Comparison of ENCODE assay signal across 13 cellular contexts in the genomic region with DNA sequence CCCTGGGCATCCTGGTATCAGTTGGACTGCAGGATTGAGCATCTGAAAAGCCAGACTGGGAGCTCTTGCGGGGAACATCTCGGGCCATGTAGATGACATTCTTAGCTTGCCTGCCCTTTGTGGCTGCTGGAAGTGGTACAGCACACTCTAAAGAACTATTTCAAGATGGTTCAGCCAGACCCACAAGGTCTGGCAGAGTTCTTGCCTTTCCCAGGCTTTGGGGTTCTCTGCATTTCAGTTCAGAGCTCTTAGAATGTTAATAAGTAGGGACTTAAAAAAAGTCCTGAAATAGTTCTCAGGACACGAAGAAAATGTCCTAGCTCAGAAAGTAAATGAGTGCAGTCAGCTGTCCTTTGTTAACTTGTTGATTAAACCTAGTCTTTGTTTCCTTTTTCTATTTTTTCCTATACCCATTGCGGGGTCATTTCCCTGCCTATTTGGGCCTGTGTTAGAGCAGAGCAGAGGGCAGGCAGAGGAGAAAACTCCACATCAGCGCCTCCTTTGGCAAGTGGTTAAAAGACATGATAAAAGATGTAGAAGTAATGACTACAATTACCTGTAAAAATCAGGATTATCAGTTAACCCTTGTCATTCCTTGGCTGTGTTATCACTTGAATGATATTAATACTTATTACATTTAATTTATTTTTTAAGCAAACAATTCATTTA.
A peak's percentile ranks its signal among the peaks of the same experiment; 100 is the strongest.
DNase-seq lines count a peak whose midpoint lies in the region; ATAC-seq and TF ChIP-seq lines count a peak whose summit lies in the region.
"Had no signal": no experiment of that assay in that cellular context is flagged by ENCODE, and none has a peak within 500 bp of the region (broad histone marks: within the 10 kb centered on the region; RNA-seq: fewer than 3 reads in every experiment).

No MANE protein-coding gene starts in this region.

- H3K4me3 ChIP-seq in AG10803 (ENCODE audit: low read length) (no peak overlapping the region), kidney epithelial cell (ENCODE audit: low read depth, low read length) (no peak overlapping the region)
- H3K4me3 ChIP-seq: SJCRH30 had no signal

- POLR2A ChIA-PET in HEK293T (lab: Yijun Ruan, JAX) = no interaction called here

- no peak for ATAC-seq in HG03469 (IDR thresholded peaks at IDR 0.05; ENCODE audit: unreplicated experiment)
- no peak for ATAC-seq in HG03442 (IDR thresholded peaks at IDR 0.05; ENCODE audit: unreplicated experiment)
- ATAC-seq: right cardiac atrium had no signal

- CTCF ChIA-PET in HEK293T (lab: Yijun Ruan, JAX) = interaction anchor here (0.7 to 1.4 kb wide), 4 partner anchors 8 to 35 kb away, joined by 3 to 4 read pairs (median 3); no protein-coding TSS in a partner anchor

- DNase-seq in AG10803 (ENCODE audit: low read depth) (peak; percentile 10), HEK293T (ENCODE audit: extremely low spot score) (peak; percentile 24), astrocyte of the hippocampus (ENCODE audit: low read depth, low spot score) (peak; percentile 66), kidney epithelial cell (ENCODE audit: low read depth) (no peak), EL (no peak)
- DNase-seq in activated CD8-positive, alpha-beta memory T cell treated with anti-CD3 and anti-CD28 coated beads for 24 hours = no peak
- DNase-seq: central memory CD4-positive, alpha-beta T cell; DMS79; NCI-H1417; right cardiac atrium; SJCRH30 had no signal

- TF ChIP-seq CTCF in AG10803 (conservative IDR thresholded peaks at IDR 0.05; ENCODE audit: low read length) = peak; percentile 32
- TF ChIP-seq CTCF in kidney epithelial cell (IDR thresholded peaks at IDR 0.05; ENCODE audit: insufficient read depth, low read length, poor library complexity, severe bottlenecking) = peak; percentile 34

- H3K36me3 ChIP-seq in kidney epithelial cell (ENCODE audit: control insufficient read depth, insufficient read depth, low read length) = no peaks in the 10 kb centered on the region
- H3K36me3 ChIP-seq: SJCRH30 had no signal

- H3K27me3 ChIP-seq in kidney epithelial cell (ENCODE audit: control insufficient read depth, insufficient read depth, low read length) = no peaks in the 10 kb centered on the region
- H3K27me3 ChIP-seq: SJCRH30 had no signal

TF ChIP-seq in HEK293T, 16 proteins besides CTCF, POLR2A, EP300 and RAD21:
- TF ChIP-seq TARDBP (IDR thresholded peaks at IDR 0.05) (no peak), ARNT (IDR thresholded peaks at IDR 0.05) (no peak), SP1 (IDR thresholded peaks at IDR 0.05) (no peak), L3MBTL2 (conservative IDR thresholded peaks at IDR 0.05) (no peak), FOXK2 (IDR thresholded peaks at IDR 0.05) (no peak), ZNF384 (IDR thresholded peaks at IDR 0.05) (no peak), NFRKB (IDR thresholded peaks at IDR 0.05) (no peak), FOXM1 (IDR thresholded peaks at IDR 0.05; ENCODE audit: borderline replicate concordance) (no peak), BHLHE40 (IDR thresholded peaks at IDR 0.05; ENCODE audit: borderline replicate concordance) (no peak), SUZ12 (IDR thresholded peaks at IDR 0.05) (no peak), CTBP1 (IDR thresholded peaks at IDR 0.05; ENCODE audit: borderline replicate concordance) (no peak), FOXA1 (IDR thresholded peaks at IDR 0.05) (no peak), PKNOX1 (IDR thresholded peaks at IDR 0.05) (no peak), HDGF (IDR thresholded peaks at IDR 0.05; ENCODE audit: borderline replicate concordance) (no peak), LEF1 (IDR thresholded peaks at IDR 0.05; ENCODE audit: borderline replicate concordance) (no peak), ELF4 (IDR thresholded peaks at IDR 0.05) (no peak)

Comparison
In these comparisons a context has a peak if more than half of its experiments do, and no peak if none do; other contexts are left out.
1. DNase-seq: peak in AG10803 (single experiment), HEK293T (single experiment) and astrocyte of the hippocampus (single experiment); none in kidney epithelial cell (single experiment), EL (single experiment) and activated CD8-positive, alpha-beta memory T cell treated with anti-CD3 and anti-CD28 coated beads for 24 hours (single experiment).